ENCODE assay signal across 35 cellular contexts in the genomic region with DNA sequence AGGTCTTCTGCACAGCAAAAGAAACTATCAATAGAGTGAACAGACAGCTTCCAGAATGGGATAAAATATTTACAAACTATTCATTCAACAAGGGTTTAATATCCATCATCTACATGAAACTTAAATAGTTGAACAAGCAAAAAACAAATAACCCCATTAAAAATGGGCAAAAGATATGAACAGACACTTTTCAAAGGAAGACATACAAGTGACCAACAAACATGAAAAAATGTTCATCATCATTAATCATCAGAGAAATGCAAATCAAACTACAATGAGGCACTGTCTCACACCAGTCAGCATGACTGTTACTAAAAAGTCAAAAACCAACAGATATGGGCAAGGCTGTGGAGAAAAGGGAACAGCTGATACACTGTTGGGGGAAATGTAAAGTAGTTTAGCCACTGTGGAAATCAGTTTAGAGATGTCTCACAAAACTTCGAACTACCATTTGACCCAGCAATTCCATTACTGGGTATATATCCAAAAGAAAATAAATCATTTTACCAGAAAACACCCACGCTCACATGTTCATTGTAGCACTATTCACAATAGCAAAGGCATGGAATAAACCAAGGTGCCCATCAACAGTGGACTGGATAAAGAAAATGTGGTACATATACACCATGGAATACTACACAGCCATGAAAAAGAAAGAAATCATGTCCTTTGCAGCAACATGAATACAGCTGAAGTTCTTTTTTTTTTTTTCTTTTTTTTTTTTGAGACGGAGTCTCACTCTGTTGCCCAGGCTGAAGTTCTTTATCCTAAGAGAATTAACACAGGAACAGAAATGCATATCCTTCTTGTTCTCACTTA.
"Had no signal": no experiment of that assay in that cellular context is flagged by ENCODE, and none has a peak within 500 bp of the region (broad histone marks: within the 10 kb centered on the region; RNA-seq: fewer than 3 reads in every experiment).

No MANE protein-coding gene starts in this region.

- H3K4me3 ChIP-seq: cardiac muscle cell had no signal

- H3K27ac Mint-ChIP-seq: activated B cell treated with CpG ODN at 0.5 μM for 24 hours; activated CD4-positive, alpha-beta memory T cell treated with anti-CD3 and anti-CD28 coated beads for 36 hours; activated CD4-positive, alpha-beta T cell treated with anti-CD3 and anti-CD28 coated beads, Interleukin-2, amount 10 ng/mL, durations not matched to agents 7 days and 5 days; activated CD8-positive, alpha-beta T cell treated with anti-CD3 and anti-CD28 coated beads for 36 hours; activated naive CD4-positive, alpha-beta T cell treated with anti-CD3 and anti-CD28 coated beads, Interleukin-2, amount 10 ng/mL, durations not matched to agents 7 days and 5 days; activated naive CD4-positive, alpha-beta T cell treated with anti-CD3 and anti-CD28 coated beads, Interleukin-2, amount 50 U/mL, for 24 hours; activated naive CD8-positive, alpha-beta T cell; activated naive CD8-positive, alpha-beta T cell treated with anti-CD3 and anti-CD28 coated beads, Interleukin-2, amount 10 ng/mL, durations not matched to agents 7 days and 5 days; activated naive CD8-positive, alpha-beta T cell treated with anti-CD3 and anti-CD28 coated beads, Interleukin-2, amount 50 U/mL, for 24 hours; activated T-cell treated with anti-CD3 and anti-CD28 coated beads, Interleukin-2, amount 50 U/mL, for 72 hours; activated T-helper 1 cell treated with anti-CD3 and anti-CD28 coated beads, Interleukin-12 subunit alpha, Interleukin-12 subunit beta, Interleukin-2, Interleukin-4 antibody, amounts not matched to agents 30 ng/mL and 10 ng/mL and 1 ng/mL, durations not matched to agents 14 hours and 24 hours and 36 hours; activated T-helper 2 cell treated with anti-CD3 and anti-CD28 coated beads, Interferon-gamma antibody, Interleukin-2, Interleukin-4, amounts not matched to agents 10 μg/mL and 5 μg/mL and 100 μg/mL, durations not matched to agents 14 hours and 24 hours and 36 hours; brain; T-helper 1 cell treated with Interleukin-12 subunit alpha and Interleukin-12 subunit beta and Interleukin-4 antibody, amounts not matched to agents 30 μg/mL and 1 μg/mL, for 36 hours; T-helper 2 cell treated with Interferon-gamma antibody and Interleukin-4, amounts not matched to agents 5 μg/mL and 100 μg/mL, for 36 hours had no signal

- H3K4me3 Mint-ChIP-seq: activated B cell treated with CpG ODN at 0.5 μM for 24 hours; activated CD4-positive, alpha-beta memory T cell treated with anti-CD3 and anti-CD28 coated beads for 36 hours; activated CD4-positive, alpha-beta T cell treated with anti-CD3 and anti-CD28 coated beads, Interleukin-2, amount 10 ng/mL, durations not matched to agents 7 days and 5 days; activated CD8-positive, alpha-beta T cell treated with anti-CD3 and anti-CD28 coated beads for 36 hours; activated naive CD4-positive, alpha-beta T cell treated with anti-CD3 and anti-CD28 coated beads, Interleukin-2, amount 10 ng/mL, durations not matched to agents 7 days and 5 days; activated naive CD4-positive, alpha-beta T cell treated with anti-CD3 and anti-CD28 coated beads, Interleukin-2, amount 50 U/mL, for 24 hours; activated naive CD8-positive, alpha-beta T cell; activated naive CD8-positive, alpha-beta T cell treated with anti-CD3 and anti-CD28 coated beads, Interleukin-2, amount 10 ng/mL, durations not matched to agents 7 days and 5 days; activated naive CD8-positive, alpha-beta T cell treated with anti-CD3 and anti-CD28 coated beads, Interleukin-2, amount 50 U/mL, for 24 hours; activated T-cell treated with anti-CD3 and anti-CD28 coated beads, Interleukin-2, amount 50 U/mL, for 4 hours; activated T-cell treated with anti-CD3 and anti-CD28 coated beads, Interleukin-2, amount 50 U/mL, for 72 hours; activated T-helper 1 cell treated with anti-CD3 and anti-CD28 coated beads, Interleukin-12 subunit alpha, Interleukin-12 subunit beta, Interleukin-2, Interleukin-4 antibody, amounts not matched to agents 30 ng/mL and 10 ng/mL and 1 ng/mL, durations not matched to agents 14 hours and 24 hours and 36 hours; brain; central memory CD8-positive, alpha-beta T cell; T-helper 1 cell treated with Interleukin-12 subunit alpha and Interleukin-12 subunit beta and Interleukin-4 antibody, amounts not matched to agents 30 μg/mL and 1 μg/mL, for 36 hours; T-helper 2 cell treated with Interferon-gamma antibody and Interleukin-4, amounts not matched to agents 5 μg/mL and 100 μg/mL, for 36 hours had no signal

- DNase-seq: activated B cell treated with CpG ODN at 0.5 μM for 24 hours; activated CD4-positive, alpha-beta memory T cell treated with anti-CD3 and anti-CD28 coated beads for 36 hours; activated CD4-positive, alpha-beta T cell treated with anti-CD3 and anti-CD28 coated beads for 48 hours; activated CD4-positive, alpha-beta T cell treated with anti-CD3 and anti-CD28 coated beads, Interleukin-2, amount 10 ng/mL, durations not matched to agents 7 days and 5 days; activated CD4-positive, CD25-positive, alpha-beta regulatory T cell treated with anti-CD3 and anti-CD28 coated beads, Interleukin-2, amount 50 U/mL, for 72 hours; activated CD8-positive, alpha-beta memory T cell treated with anti-CD3 and anti-CD28 coated beads, Interleukin-2, amount 50 U/mL, for 4 hours; activated CD8-positive, alpha-beta T cell treated with anti-CD3 and anti-CD28 coated beads for 36 hours; activated effector memory CD4-positive, alpha-beta T cell treated with Interleukin-2 at 50 U/mL for 16 hours; activated gamma-delta T cell; activated naive CD4-positive, alpha-beta T cell treated with anti-CD3 and anti-CD28 coated beads, Interleukin-2, amount 10 ng/mL, durations not matched to agents 7 days and 5 days; activated naive CD4-positive, alpha-beta T cell treated with Interleukin-2 at 50 U/mL for 16 hours; activated naive CD8-positive, alpha-beta T cell treated with anti-CD3 and anti-CD28 coated beads, Interleukin-2, amount 10 ng/mL, durations not matched to agents 7 days and 5 days; activated naive CD8-positive, alpha-beta T cell treated with anti-CD3 and anti-CD28 coated beads, Interleukin-2, amount 50 U/mL, for 24 hours; activated T-cell treated with anti-CD3 and anti-CD28 coated beads for 4 hours; activated T-cell treated with anti-CD3 and anti-CD28 coated beads, Interleukin-2, amount 50 U/mL, for 1 hour; activated T-cell treated with anti-CD3 and anti-CD28 coated beads, Interleukin-2, amount 50 U/mL, for 4 hours; activated T-cell treated with anti-CD3 and anti-CD28 coated beads, Interleukin-2, amount 50 U/mL, for 72 hours; amygdala; anterior cingulate cortex; caudate nucleus; cerebellar nuclear complex; T-helper 1 cell; T-helper 2 cell; T-helper 9 cell had no signal

- H3K27ac ChIP-seq: cardiac muscle cell, VCaP had no signal

- H3K4me1 Mint-ChIP-seq: activated B cell treated with CpG ODN at 0.5 μM for 24 hours; activated CD4-positive, alpha-beta T cell treated with anti-CD3 and anti-CD28 coated beads, Interleukin-2, amount 10 ng/mL, durations not matched to agents 7 days and 5 days; activated naive CD4-positive, alpha-beta T cell treated with anti-CD3 and anti-CD28 coated beads, Interleukin-2, amount 10 ng/mL, durations not matched to agents 7 days and 5 days; activated naive CD4-positive, alpha-beta T cell treated with anti-CD3 and anti-CD28 coated beads, Interleukin-2, amount 50 U/mL, for 24 hours; activated naive CD8-positive, alpha-beta T cell treated with anti-CD3 and anti-CD28 coated beads, Interleukin-2, amount 10 ng/mL, durations not matched to agents 7 days and 5 days; activated naive CD8-positive, alpha-beta T cell treated with anti-CD3 and anti-CD28 coated beads, Interleukin-2, amount 50 U/mL, for 24 hours; central memory CD8-positive, alpha-beta T cell had no signal

- H3K27me3 Mint-ChIP-seq: activated B cell treated with CpG ODN at 0.5 μM for 24 hours; activated CD4-positive, alpha-beta memory T cell treated with anti-CD3 and anti-CD28 coated beads for 36 hours; activated CD8-positive, alpha-beta T cell treated with anti-CD3 and anti-CD28 coated beads for 36 hours; activated naive CD8-positive, alpha-beta T cell; brain; central memory CD8-positive, alpha-beta T cell had no signal

- H3K36me3 ChIP-seq: cardiac muscle cell had no signal

- FAIRE-seq: bronchial epithelial cell had no signal

- ATAC-seq: activated CD8-positive, alpha-beta T cell treated with anti-CD3 and anti-CD28 coated beads for 36 hours; activated naive CD8-positive, alpha-beta T cell treated with anti-CD3 and anti-CD28 coated beads, Interleukin-2, amount 50 U/mL, for 24 hours; activated T-cell treated with anti-CD3 and anti-CD28 coated beads, Interleukin-2, amount 50 U/mL, for 72 hours had no signal

- H3K27me3 ChIP-seq: cardiac muscle cell had no signal
